Comparison of ENCODE assay signal across 17 cellular contexts in the genomic region with DNA sequence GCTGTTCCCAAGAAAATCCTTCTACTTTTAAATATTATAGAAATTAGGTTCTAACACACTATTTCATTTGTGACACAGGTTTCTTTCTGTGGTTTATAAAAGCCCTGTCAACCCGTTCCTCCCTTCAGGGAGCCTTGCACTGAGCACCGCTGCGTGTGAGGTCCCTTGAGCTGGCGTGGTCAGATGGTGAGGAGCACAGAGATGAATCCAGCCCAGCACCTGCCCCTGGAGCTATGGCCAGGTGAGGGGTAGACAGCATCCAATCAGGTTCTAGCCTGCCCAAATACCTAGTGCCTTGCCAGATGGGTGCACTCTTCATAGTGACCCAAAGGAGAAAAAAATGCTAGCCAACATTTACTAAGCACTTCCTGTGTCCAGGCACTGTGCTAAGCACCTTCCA.
"Had no signal": no experiment of that assay in that cellular context is flagged by ENCODE, and none has a peak within 500 bp of the region (broad histone marks: within the 10 kb centered on the region; RNA-seq: fewer than 3 reads in every experiment).

No MANE protein-coding gene starts in this region.

- H3K27ac ChIP-seq: ovary, right lobe of liver, suprapubic skin, WERI-Rb-1 had no signal

- H3K9me3 ChIP-seq: ovary, right lobe of liver, suprapubic skin had no signal

- H3K27me3 ChIP-seq: ovary, right lobe of liver, suprapubic skin had no signal

- H3K36me3 ChIP-seq: ovary, WERI-Rb-1 had no signal

- H3K4me3 ChIP-seq: ovary, right lobe of liver, suprapubic skin had no signal

- ATAC-seq: stimulated activated naive B cell treated with anti-CD40 and anti-IgM and Interleukin-4, amounts not matched to agents 10 μg/mL and 1 μg/mL and 100 μg/mL, for 72 hours had no signal

- DNase-seq: activated CD4-positive, alpha-beta T cell treated with anti-CD3 and anti-CD28 coated beads for 1 hour; activated CD8-positive, alpha-beta memory T cell treated with anti-CD3 and anti-CD28 coated beads for 24 hours; activated CD8-positive, alpha-beta memory T cell treated with anti-CD3 and anti-CD28 coated beads, Interleukin-2, amount 50 U/mL, for 48 hours; activated effector memory CD4-positive, alpha-beta T cell treated with Interleukin-2 at 50 U/mL for 16 hours; activated naive CD4-positive, alpha-beta T cell treated with anti-CD3 and anti-CD28 coated beads, Interleukin-2, amount 50 U/mL, for 16 hours; activated T-cell treated with anti-CD3 and anti-CD28 coated beads, Interleukin-2, amount 50 U/mL, for 48 hours; effector CD8-positive, alpha-beta T cell; hippocampal formation; islet precursor cell; mammary epithelial cell; naive B cell; stimulated activated naive B cell treated with anti-CD40 and anti-IgM and Interleukin-4, amounts not matched to agents 10 μg/mL and 1 μg/mL and 100 μg/mL, for 72 hours; trophoblast cell; WERI-Rb-1 had no signal
